23 cellular contexts compared by ENCODE assay signal in the genomic region with DNA sequence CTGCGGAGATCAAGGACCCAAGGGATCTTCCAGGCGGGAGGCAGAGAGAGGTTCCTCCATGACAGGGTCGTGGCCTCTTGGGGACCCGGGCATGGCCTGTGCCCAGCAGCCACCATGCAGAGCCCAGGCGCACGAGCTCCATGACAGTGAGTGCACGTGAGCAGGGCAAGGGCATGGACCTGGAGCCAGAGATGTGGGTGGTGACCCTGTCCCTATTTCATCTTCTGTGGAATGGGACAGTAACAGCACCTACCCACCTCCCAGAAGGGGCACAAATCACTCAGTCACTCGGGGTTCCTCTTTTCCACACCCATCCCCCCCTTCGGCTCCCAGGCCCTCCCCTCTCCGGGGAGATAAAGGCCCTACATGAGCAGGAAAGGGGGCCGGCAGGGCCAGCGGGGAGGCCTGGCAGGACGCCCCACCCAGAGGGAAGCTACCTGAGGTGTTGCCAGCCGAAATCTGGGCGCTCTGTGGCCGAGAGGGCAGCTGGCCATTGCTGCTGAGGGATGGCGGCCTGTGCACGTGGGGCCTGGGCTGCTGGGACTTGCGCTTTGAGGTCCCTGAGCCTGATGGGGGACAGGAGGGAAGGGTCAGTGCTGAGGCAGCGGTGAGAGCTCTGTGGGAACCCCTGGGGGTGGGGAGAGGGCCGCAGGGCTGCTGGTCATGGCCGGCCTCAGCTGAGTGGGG. TPM values are rescaled to one million over a fixed set of nuclear protein-coding genes. Genes with fewer than 3 reads are reported as not detected.
DNase-seq lines count a peak whose midpoint lies in the region; ATAC-seq and TF ChIP-seq lines count a peak whose summit lies in the region.
"Had no signal": no experiment of that assay in that cellular context is flagged by ENCODE, and none has a peak within 500 bp of the region (broad histone marks: within the 10 kb centered on the region; RNA-seq: fewer than 3 reads in every experiment).

No MANE protein-coding gene starts in this region.

- no peak for ATAC-seq in activated CD8-positive, alpha-beta T cell treated with anti-CD3 and anti-CD28 coated beads, Interleukin-2, amount 10 ng/mL, durations not matched to agents 7 days and 5 days
- ATAC-seq in activated CD8-positive, alpha-beta T cell treated with anti-CD3 and anti-CD28 coated beads for 36 hours, result no peak
- no peak for ATAC-seq in activated T-helper 17 cell treated with anti-CD3 and anti-CD28 coated beads, Interleukin-2, amount 50 U/mL, for 72 hours (replicated peaks)
- no peak for ATAC-seq in natural killer cell
- ATAC-seq: gastroesophageal sphincter, GM23338 had no signal

- no peak for TF ChIP-seq CTCF in activated CD8-positive, alpha-beta T cell treated with anti-CD3 and anti-CD28 coated beads for 36 hours (IDR thresholded peaks at IDR 0.05)
- no peak for TF ChIP-seq CTCF in Calu3 (IDR thresholded peaks at IDR 0.05; ENCODE audit: unreplicated experiment)
- no peak for TF ChIP-seq CTCF in natural killer cell (IDR thresholded peaks at IDR 0.05)

- no peaks in the 10 kb centered on the region for H3K9me3 Mint-ChIP-seq in activated CD8-positive, alpha-beta T cell treated with anti-CD3 and anti-CD28 coated beads, Interleukin-2, amount 10 ng/mL, durations not matched to agents 7 days and 5 days (ENCODE audit: insufficient read depth)
- no peaks in the 10 kb centered on the region for H3K9me3 Mint-ChIP-seq in activated CD8-positive, alpha-beta T cell treated with anti-CD3 and anti-CD28 coated beads for 36 hours
- no peaks in the 10 kb centered on the region for H3K9me3 Mint-ChIP-seq in Calu3 (ENCODE audit: low read depth, unreplicated experiment)
- no peaks in the 10 kb centered on the region for H3K9me3 Mint-ChIP-seq in activated T-helper 17 cell treated with anti-CD3 and anti-CD28 coated beads, Interleukin-2, amount 50 U/mL, for 72 hours
- no peaks in the 10 kb centered on the region for H3K9me3 Mint-ChIP-seq in natural killer cell
- H3K9me3 Mint-ChIP-seq: GM23338, mesothelial cell of epicardium, neural crest cell had no signal

- H3K27me3 Mint-ChIP-seq in activated CD8-positive, alpha-beta T cell treated with anti-CD3 and anti-CD28 coated beads, Interleukin-2, amount 10 ng/mL, durations not matched to agents 7 days and 5 days (ENCODE audit: low read depth), result no peaks in the 10 kb centered on the region
- no peaks in the 10 kb centered on the region for H3K27me3 Mint-ChIP-seq in activated CD8-positive, alpha-beta T cell treated with anti-CD3 and anti-CD28 coated beads for 36 hours
- H3K27me3 Mint-ChIP-seq in Calu3 (ENCODE audit: unreplicated experiment), result no peaks in the 10 kb centered on the region
- no peaks in the 10 kb centered on the region for H3K27me3 Mint-ChIP-seq in activated T-helper 17 cell treated with anti-CD3 and anti-CD28 coated beads, Interleukin-2, amount 50 U/mL, for 72 hours
- no peaks in the 10 kb centered on the region for H3K27me3 Mint-ChIP-seq in natural killer cell (ENCODE audit: low read depth in 2 of 2)

- CTCF ChIA-PET in activated CD8-positive, alpha-beta T cell treated with anti-CD3 and anti-CD28 coated beads, Interleukin-2, amount 10 ng/mL, durations not matched to agents 7 days and 5 days (lab: Charles Lee), result interaction anchor here (1.5 to 10.9 kb wide), 3 partner anchors 94 to 154 kb away, joined by 4 to 112 read pairs (median 17); no protein-coding TSS in a partner anchor
- CTCF ChIA-PET in activated CD8-positive, alpha-beta T cell treated with anti-CD3 and anti-CD28 coated beads for 36 hours (lab: Charles Lee), result interaction anchor here (0.7 to 5.0 kb wide), 7 partner anchors 23 to 261 kb away, joined by 3 to 84 read pairs (median 5); no protein-coding TSS in a partner anchor
- CTCF ChIA-PET in Calu3 (lab: Charles Lee), result no interaction called here

- DNase-seq in activated CD8-positive, alpha-beta T cell treated with anti-CD3 and anti-CD28 coated beads, Interleukin-2, amount 10 ng/mL, durations not matched to agents 7 days and 5 days, result no peak
- no peak for DNase-seq in activated CD8-positive, alpha-beta T cell treated with anti-CD3 and anti-CD28 coated beads for 36 hours
- DNase-seq in Calu3 (no peak), natural killer cell (no peak), NCI-H345 treated with DMSO at 0.1 percent for 48 hours (lab: John Stamatoyannopoulos, UW; ENCODE audit: unreplicated experiment) (no peak), AG20443 (ENCODE audit: low spot score) (no peak), GM03348 (ENCODE audit: low spot score) (no peak)
- DNase-seq: activated gamma-delta T cell treated with Interleukin-2 at 50 U/mL for 16 hours; cerebellar nuclear complex; DMS79; effector CD4-positive, alpha-beta T cell; left cardiac atrium; NCI-H1105 treated with DMSO at 0.1 percent for 48 hours; NCI-H2107; NCI-H526; stimulated activated CD8-positive, alpha-beta memory T cell treated with anti-CD3 and anti-CD28 coated beads, Interleukin-4, amount 100 ng/mL, for 48 hours; T-helper 2 cell; testis had no signal

- intact Hi-C loops in activated CD8-positive, alpha-beta T cell treated with anti-CD3 and anti-CD28 coated beads for 36 hours (cut with micrococcal nuclease), result no loop called here
- intact Hi-C loops in Calu3 (cut with micrococcal nuclease; ENCODE audit: unreplicated experiment) (loop anchor here (5.0 kb wide), 1 partner anchor 38 kb away; no protein-coding TSS in a partner anchor), natural killer cell (cut with micrococcal nuclease) (loop anchor here (5.0 kb wide), 1 partner anchor 33 kb away; the partner anchor contains the start of gene RNF157)

- H3K4me3 Mint-ChIP-seq in activated CD8-positive, alpha-beta T cell treated with anti-CD3 and anti-CD28 coated beads, Interleukin-2, amount 10 ng/mL, durations not matched to agents 7 days and 5 days, result no peak overlapping the region
- H3K4me3 Mint-ChIP-seq in activated CD8-positive, alpha-beta T cell treated with anti-CD3 and anti-CD28 coated beads for 36 hours, result no peak overlapping the region
- H3K4me3 Mint-ChIP-seq in Calu3 (ENCODE audit: low read depth, unreplicated experiment) (no peak overlapping the region), natural killer cell (no peak overlapping the region)
- peak overlapping the region; percentile 25 for H3K4me3 Mint-ChIP-seq in activated T-helper 17 cell treated with anti-CD3 and anti-CD28 coated beads, Interleukin-2, amount 50 U/mL, for 72 hours
- H3K4me3 Mint-ChIP-seq: GM23338, mesothelial cell of epicardium, neural crest cell had no signal

- peaks cover 15% of the 10 kb centered on the region for H3K36me3 Mint-ChIP-seq in activated CD8-positive, alpha-beta T cell treated with anti-CD3 and anti-CD28 coated beads, Interleukin-2, amount 10 ng/mL, durations not matched to agents 7 days and 5 days (ENCODE audit: low read depth)
- H3K36me3 Mint-ChIP-seq in activated CD8-positive, alpha-beta T cell treated with anti-CD3 and anti-CD28 coated beads for 36 hours (ENCODE audit: low read depth), result peaks cover 13% of the 10 kb centered on the region
- peaks cover 43% of the 10 kb centered on the region for H3K36me3 Mint-ChIP-seq in Calu3 (ENCODE audit: insufficient read depth, unreplicated experiment)
- H3K36me3 Mint-ChIP-seq in activated T-helper 17 cell treated with anti-CD3 and anti-CD28 coated beads, Interleukin-2, amount 50 U/mL, for 72 hours (ENCODE audit: low read depth), result peaks cover 25% of the 10 kb centered on the region
- no peaks in the 10 kb centered on the region for H3K36me3 Mint-ChIP-seq in natural killer cell
- H3K36me3 Mint-ChIP-seq: mesothelial cell of epicardium had no signal

- no TSS peak for BruUV-seq in Calu3 (replicated peaks; lab: Mats Ljungman, UMichigan)

- H3K27ac Mint-ChIP-seq in activated CD8-positive, alpha-beta T cell treated with anti-CD3 and anti-CD28 coated beads, Interleukin-2, amount 10 ng/mL, durations not matched to agents 7 days and 5 days, result peak overlapping the region; percentile 99
- no peak overlapping the region for H3K27ac Mint-ChIP-seq in activated CD8-positive, alpha-beta T cell treated with anti-CD3 and anti-CD28 coated beads for 36 hours
- H3K27ac Mint-ChIP-seq in Calu3 (ENCODE audit: unreplicated experiment), result peak overlapping the region; percentile 19
- peak overlapping the region; percentile 68 for H3K27ac Mint-ChIP-seq in activated T-helper 17 cell treated with anti-CD3 and anti-CD28 coated beads, Interleukin-2, amount 50 U/mL, for 72 hours
- H3K27ac Mint-ChIP-seq in natural killer cell, result peak overlapping the region; percentile 46 to 65
- H3K27ac Mint-ChIP-seq: mesothelial cell of epicardium had no signal

- POLR2A ChIA-PET in activated CD8-positive, alpha-beta T cell treated with anti-CD3 and anti-CD28 coated beads, Interleukin-2, amount 10 ng/mL, durations not matched to agents 7 days and 5 days (lab: Charles Lee), result interaction anchor here (1.3 to 16.8 kb wide), 9 partner anchors 9 to 198 kb away, joined by 3 to 807 read pairs (median 73); partner anchors contain the start of genes EXOC7, FOXJ1, RNF157 and UBALD2
- POLR2A ChIA-PET in activated CD8-positive, alpha-beta T cell treated with anti-CD3 and anti-CD28 coated beads for 36 hours (lab: Charles Lee), result interaction anchor here (0.7 to 28.3 kb wide), 8 partner anchors 9 to 149 kb away, joined by 3 to 960 read pairs (median 8); partner anchors contain the start of genes FOXJ1, RNF157 and UBALD2

- peaks cover 53% of the 10 kb centered on the region for H3K4me1 Mint-ChIP-seq in activated CD8-positive, alpha-beta T cell treated with anti-CD3 and anti-CD28 coated beads, Interleukin-2, amount 10 ng/mL, durations not matched to agents 7 days and 5 days (ENCODE audit: low read depth)
- H3K4me1 Mint-ChIP-seq in activated CD8-positive, alpha-beta T cell treated with anti-CD3 and anti-CD28 coated beads for 36 hours (ENCODE audit: low read depth), result peaks cover 42% of the 10 kb centered on the region
- peaks cover 8% of the 10 kb centered on the region for H3K4me1 Mint-ChIP-seq in Calu3 (ENCODE audit: low read depth, unreplicated experiment)
- H3K4me1 Mint-ChIP-seq in activated T-helper 17 cell treated with anti-CD3 and anti-CD28 coated beads, Interleukin-2, amount 50 U/mL, for 72 hours, result no peaks in the 10 kb centered on the region
- H3K4me1 Mint-ChIP-seq in natural killer cell, result peaks cover 6 to 26% of the 10 kb centered on the region in 2 donors

RNA-seq across cellular contexts. Expression of gene UBALD2, which starts 10.4 kb away (rescaled TPM):
- total RNA-seq in activated CD8-positive, alpha-beta T cell treated with anti-CD3 and anti-CD28 coated beads, Interleukin-2, amount 10 ng/mL, durations not matched to agents 7 days and 5 days, result 100 to 1,000 TPM; 318 to 359 TPM
- total RNA-seq in activated CD8-positive, alpha-beta T cell treated with anti-CD3 and anti-CD28 coated beads for 36 hours, result 100 to 1,000 TPM; 267 to 270 TPM
- total RNA-seq in Calu3 (2022) (74.3 and 87.9 TPM in 2 replicates), natural killer cell (100 to 1,000 TPM; 171 to 287 (median 189) TPM)
- total RNA-seq in activated T-helper 17 cell treated with anti-CD3 and anti-CD28 coated beads, Interleukin-2, amount 50 U/mL, for 72 hours, result 100 to 1,000 TPM; 173 to 187 TPM

RNA-seq across cellular contexts. Expression of gene QRICH2, which starts 32.6 kb away (rescaled TPM):
- 1 to 10 TPM; 3.7 to 4.8 TPM for total RNA-seq in activated CD8-positive, alpha-beta T cell treated with anti-CD3 and anti-CD28 coated beads, Interleukin-2, amount 10 ng/mL, durations not matched to agents 7 days and 5 days
- total RNA-seq in activated CD8-positive, alpha-beta T cell treated with anti-CD3 and anti-CD28 coated beads for 36 hours, result under 1 TPM; 0.49 to 0.52 TPM
- 3.0 and 3.9 TPM in 2 replicates for total RNA-seq in Calu3 (2022)
- 1 to 10 TPM in 1 of 2 donors, under 1 TPM in 1; 0.85 to 2.1 TPM for total RNA-seq in activated T-helper 17 cell treated with anti-CD3 and anti-CD28 coated beads, Interleukin-2, amount 50 U/mL, for 72 hours
- 1 to 10 TPM; 2.3 to 3.1 (median 2.9) TPM for total RNA-seq in natural killer cell

RNA-seq across cellular contexts. Expression of gene RNF157, which starts 35.2 kb away (rescaled TPM):
- total RNA-seq in activated CD8-positive, alpha-beta T cell treated with anti-CD3 and anti-CD28 coated beads, Interleukin-2, amount 10 ng/mL, durations not matched to agents 7 days and 5 days, result 100 to 1,000 TPM; 150 to 165 TPM
- 10 to 100 TPM; 37.2 to 44.5 TPM for total RNA-seq in activated CD8-positive, alpha-beta T cell treated with anti-CD3 and anti-CD28 coated beads for 36 hours
- total RNA-seq in Calu3 (2022), result 15.3 and 17.6 TPM in 2 replicates
- total RNA-seq in activated T-helper 17 cell treated with anti-CD3 and anti-CD28 coated beads, Interleukin-2, amount 50 U/mL, for 72 hours, result 10 to 100 TPM; 15.5 to 17.4 TPM
- total RNA-seq in natural killer cell, result 1 to 10 TPM; 4.9 to 9.1 (median 8.5) TPM
